ENCODE assay signal across 2 cellular contexts in the genomic region with DNA sequence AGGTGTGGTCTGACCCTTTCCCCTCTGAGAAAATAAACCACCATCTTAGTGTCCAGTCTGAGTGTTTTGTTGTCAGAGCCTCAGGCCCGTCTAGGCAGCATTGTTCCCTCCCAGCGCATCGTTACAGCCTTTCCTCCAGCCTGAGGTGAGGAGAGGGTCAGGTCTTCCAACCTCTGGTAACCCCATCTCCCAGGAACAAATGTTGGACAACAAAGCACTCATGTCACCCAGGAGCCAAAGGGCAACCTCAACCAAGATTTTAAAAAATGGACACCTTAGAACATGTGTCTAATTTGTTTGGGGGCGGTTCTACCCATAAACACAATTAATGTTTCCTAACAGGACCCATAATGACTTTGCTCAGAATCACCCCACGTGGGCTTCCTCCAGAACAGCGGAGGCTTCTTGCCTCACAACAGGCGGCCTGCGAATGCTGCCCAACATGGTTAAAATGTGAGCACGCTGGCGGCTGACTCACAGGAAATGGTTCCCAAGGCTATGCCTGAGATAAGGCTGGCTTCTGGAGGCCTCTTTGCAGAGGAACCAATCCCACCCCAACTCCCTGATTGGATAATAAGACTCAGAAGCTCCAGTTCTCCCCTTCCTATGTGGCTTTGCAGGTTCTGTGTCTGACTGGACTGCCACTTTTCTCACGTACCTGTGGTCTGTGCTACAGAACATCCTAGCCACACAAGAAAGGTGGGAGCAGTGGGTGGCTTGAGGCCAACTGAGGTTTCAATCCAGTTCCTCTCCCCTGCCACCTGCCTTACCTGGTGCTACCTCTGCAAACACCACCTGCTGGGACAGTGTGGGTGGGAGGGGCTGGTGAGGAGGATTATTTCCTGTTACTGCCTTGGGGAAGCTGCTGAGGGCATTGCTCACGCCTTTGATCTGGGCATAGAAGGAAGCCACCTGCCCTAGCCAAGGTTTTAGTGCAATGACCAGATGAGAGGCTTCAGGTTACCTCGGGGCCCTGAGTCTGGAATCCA.
TF ChIP-seq lines count a peak whose summit lies in the region.

No MANE protein-coding gene starts in this region.

TF ChIP-seq in IMR-90, 13 proteins besides CTCF, POLR2A, EP300 and RAD21:
- TF ChIP-seq CEBPB (IDR thresholded peaks at IDR 0.05; ENCODE audit: low read depth, low read length) (0 out of 2 replicates have a peak, but pooled peaks have one; percentile 22), MAZ (IDR thresholded peaks at IDR 0.05; ENCODE audit: borderline replicate concordance, low read depth, low read length) (no peak)
TF ChIP-seq in IMR-90: peak in this region for 1.

TF ChIP-seq in HepG2, 621 proteins besides CTCF, POLR2A, EP300 and RAD21 (continues in another document):
- TF ChIP-seq, protein P1, sequence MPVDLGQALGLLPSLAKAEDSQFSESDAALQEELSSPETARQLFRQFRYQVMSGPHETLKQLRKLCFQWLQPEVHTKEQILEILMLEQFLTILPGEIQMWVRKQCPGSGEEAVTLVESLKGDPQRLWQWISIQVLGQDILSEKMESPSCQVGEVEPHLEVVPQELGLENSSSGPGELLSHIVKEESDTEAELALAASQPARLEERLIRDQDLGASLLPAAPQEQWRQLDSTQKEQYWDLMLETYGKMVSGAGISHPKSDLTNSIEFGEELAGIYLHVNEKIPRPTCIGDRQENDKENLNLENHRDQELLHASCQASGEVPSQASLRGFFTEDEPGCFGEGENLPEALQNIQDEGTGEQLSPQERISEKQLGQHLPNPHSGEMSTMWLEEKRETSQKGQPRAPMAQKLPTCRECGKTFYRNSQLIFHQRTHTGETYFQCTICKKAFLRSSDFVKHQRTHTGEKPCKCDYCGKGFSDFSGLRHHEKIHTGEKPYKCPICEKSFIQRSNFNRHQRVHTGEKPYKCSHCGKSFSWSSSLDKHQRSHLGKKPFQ (CRISPR knock-in tag; IDR thresholded peaks at IDR 0.05; ENCODE audit: insufficient replicate concordance), result peak; percentile 52
- TF ChIP-seq, protein P2, sequence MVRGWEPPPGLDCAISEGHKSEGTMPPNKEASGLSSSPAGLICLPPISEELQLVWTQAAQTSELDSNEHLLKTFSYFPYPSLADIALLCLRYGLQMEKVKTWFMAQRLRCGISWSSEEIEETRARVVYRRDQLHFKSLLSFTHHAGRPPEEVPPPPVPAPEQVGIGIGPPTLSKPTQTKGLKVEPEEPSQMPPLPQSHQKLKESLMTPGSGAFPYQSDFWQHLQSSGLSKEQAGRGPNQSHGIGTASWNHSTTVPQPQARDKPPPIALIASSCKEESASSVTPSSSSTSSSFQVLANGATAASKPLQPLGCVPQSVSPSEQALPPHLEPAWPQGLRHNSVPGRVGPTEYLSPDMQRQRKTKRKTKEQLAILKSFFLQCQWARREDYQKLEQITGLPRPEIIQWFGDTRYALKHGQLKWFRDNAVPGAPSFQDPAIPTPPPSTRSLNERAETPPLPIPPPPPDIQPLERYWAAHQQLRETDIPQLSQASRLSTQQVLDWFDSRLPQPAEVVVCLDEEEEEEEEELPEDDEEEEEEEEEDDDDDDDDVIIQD (CRISPR knock-in tag; IDR thresholded peaks at IDR 0.05; ENCODE audit: low read depth), result 0 out of 2 replicates have a peak, but pooled peaks have one; percentile 17
- no peak for TF ChIP-seq PHB2 (IDR thresholded peaks at IDR 0.05; ENCODE audit: partially characterized antibody)
- TF ChIP-seq GABPB1 (CRISPR knock-in tag; IDR thresholded peaks at IDR 0.05), result peak; percentile 30
- peak; percentile 28; the same call in 1 of the 2 replicates for TF ChIP-seq RARA (CRISPR knock-in tag; IDR thresholded peaks at IDR 0.05)
- TF ChIP-seq SPEN (CRISPR knock-in tag; IDR thresholded peaks at IDR 0.05; ENCODE audit: low read depth), result no peak
- TF ChIP-seq ETV5 (CRISPR knock-in tag; IDR thresholded peaks at IDR 0.05; ENCODE audit: borderline replicate concordance), result peak; percentile 53
- 0 out of 2 replicates have a peak, but pooled peaks have one; percentile 29 for TF ChIP-seq ZNF274 (CRISPR knock-in tag; IDR thresholded peaks at IDR 0.05)
- TF ChIP-seq, protein P3, sequence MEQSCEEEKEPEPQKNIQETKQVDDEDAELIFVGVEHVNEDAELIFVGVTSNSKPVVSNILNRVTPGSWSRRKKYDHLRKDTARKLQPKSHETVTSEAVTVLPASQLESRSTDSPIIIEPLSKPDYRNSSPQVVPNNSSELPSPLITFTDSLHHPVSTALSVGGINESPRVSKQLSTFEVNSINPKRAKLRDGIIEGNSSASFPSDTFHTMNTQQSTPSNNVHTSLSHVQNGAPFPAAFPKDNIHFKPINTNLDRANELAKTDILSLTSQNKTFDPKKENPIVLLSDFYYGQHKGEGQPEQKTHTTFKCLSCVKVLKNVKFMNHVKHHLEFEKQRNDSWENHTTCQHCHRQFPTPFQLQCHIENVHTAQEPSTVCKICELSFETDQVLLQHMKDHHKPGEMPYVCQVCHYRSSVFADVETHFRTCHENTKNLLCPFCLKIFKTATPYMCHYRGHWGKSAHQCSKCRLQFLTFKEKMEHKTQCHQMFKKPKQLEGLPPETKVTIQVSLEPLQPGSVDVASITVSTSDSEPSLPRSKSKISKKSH (CRISPR knock-in tag; IDR thresholded peaks at IDR 0.05; ENCODE audit: borderline replicate concordance), result 0 out of 2 replicates have a peak, but pooled peaks have one; percentile 14
- TF ChIP-seq, protein P4, sequence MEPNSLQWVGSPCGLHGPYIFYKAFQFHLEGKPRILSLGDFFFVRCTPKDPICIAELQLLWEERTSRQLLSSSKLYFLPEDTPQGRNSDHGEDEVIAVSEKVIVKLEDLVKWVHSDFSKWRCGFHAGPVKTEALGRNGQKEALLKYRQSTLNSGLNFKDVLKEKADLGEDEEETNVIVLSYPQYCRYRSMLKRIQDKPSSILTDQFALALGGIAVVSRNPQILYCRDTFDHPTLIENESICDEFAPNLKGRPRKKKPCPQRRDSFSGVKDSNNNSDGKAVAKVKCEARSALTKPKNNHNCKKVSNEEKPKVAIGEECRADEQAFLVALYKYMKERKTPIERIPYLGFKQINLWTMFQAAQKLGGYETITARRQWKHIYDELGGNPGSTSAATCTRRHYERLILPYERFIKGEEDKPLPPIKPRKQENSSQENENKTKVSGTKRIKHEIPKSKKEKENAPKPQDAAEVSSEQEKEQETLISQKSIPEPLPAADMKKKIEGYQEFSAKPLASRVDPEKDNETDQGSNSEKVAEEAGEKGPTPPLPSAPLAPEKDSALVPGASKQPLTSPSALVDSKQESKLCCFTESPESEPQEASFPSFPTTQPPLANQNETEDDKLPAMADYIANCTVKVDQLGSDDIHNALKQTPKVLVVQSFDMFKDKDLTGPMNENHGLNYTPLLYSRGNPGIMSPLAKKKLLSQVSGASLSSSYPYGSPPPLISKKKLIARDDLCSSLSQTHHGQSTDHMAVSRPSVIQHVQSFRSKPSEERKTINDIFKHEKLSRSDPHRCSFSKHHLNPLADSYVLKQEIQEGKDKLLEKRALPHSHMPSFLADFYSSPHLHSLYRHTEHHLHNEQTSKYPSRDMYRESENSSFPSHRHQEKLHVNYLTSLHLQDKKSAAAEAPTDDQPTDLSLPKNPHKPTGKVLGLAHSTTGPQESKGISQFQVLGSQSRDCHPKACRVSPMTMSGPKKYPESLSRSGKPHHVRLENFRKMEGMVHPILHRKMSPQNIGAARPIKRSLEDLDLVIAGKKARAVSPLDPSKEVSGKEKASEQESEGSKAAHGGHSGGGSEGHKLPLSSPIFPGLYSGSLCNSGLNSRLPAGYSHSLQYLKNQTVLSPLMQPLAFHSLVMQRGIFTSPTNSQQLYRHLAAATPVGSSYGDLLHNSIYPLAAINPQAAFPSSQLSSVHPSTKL (CRISPR knock-in tag; IDR thresholded peaks at IDR 0.05), result no peak
- TF ChIP-seq, protein P5, sequence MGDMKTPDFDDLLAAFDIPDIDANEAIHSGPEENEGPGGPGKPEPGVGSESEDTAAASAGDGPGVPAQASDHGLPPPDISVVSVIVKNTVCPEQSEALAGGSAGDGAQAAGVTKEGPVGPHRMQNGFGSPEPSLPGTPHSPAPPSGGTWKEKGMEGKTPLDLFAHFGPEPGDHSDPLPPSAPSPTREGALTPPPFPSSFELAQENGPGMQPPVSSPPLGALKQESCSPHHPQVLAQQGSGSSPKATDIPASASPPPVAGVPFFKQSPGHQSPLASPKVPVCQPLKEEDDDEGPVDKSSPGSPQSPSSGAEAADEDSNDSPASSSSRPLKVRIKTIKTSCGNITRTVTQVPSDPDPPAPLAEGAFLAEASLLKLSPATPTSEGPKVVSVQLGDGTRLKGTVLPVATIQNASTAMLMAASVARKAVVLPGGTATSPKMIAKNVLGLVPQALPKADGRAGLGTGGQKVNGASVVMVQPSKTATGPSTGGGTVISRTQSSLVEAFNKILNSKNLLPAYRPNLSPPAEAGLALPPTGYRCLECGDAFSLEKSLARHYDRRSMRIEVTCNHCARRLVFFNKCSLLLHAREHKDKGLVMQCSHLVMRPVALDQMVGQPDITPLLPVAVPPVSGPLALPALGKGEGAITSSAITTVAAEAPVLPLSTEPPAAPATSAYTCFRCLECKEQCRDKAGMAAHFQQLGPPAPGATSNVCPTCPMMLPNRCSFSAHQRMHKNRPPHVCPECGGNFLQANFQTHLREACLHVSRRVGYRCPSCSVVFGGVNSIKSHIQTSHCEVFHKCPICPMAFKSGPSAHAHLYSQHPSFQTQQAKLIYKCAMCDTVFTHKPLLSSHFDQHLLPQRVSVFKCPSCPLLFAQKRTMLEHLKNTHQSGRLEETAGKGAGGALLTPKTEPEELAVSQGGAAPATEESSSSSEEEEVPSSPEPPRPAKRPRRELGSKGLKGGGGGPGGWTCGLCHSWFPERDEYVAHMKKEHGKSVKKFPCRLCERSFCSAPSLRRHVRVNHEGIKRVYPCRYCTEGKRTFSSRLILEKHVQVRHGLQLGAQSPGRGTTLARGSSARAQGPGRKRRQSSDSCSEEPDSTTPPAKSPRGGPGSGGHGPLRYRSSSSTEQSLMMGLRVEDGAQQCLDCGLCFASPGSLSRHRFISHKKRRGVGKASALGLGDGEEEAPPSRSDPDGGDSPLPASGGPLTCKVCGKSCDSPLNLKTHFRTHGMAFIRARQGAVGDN (CRISPR knock-in tag; IDR thresholded peaks at IDR 0.05), result peak; percentile 68
- peak; percentile 83 for TF ChIP-seq FOSL2 (CRISPR knock-in tag; IDR thresholded peaks at IDR 0.05)
- TF ChIP-seq ZNF605 (CRISPR knock-in tag; IDR thresholded peaks at IDR 0.05), result 0 out of 2 replicates have a peak, but pooled peaks have one; percentile 36
- TF ChIP-seq NR2C2 (CRISPR knock-in tag; IDR thresholded peaks at IDR 0.05; ENCODE audit: borderline replicate concordance), result 0 out of 2 replicates have a peak, but pooled peaks have one; percentile 32
- peak; percentile 30; the same call in 1 of the 2 replicates for TF ChIP-seq ZFY (CRISPR knock-in tag; IDR thresholded peaks at IDR 0.05)
- TF ChIP-seq, protein P6, sequence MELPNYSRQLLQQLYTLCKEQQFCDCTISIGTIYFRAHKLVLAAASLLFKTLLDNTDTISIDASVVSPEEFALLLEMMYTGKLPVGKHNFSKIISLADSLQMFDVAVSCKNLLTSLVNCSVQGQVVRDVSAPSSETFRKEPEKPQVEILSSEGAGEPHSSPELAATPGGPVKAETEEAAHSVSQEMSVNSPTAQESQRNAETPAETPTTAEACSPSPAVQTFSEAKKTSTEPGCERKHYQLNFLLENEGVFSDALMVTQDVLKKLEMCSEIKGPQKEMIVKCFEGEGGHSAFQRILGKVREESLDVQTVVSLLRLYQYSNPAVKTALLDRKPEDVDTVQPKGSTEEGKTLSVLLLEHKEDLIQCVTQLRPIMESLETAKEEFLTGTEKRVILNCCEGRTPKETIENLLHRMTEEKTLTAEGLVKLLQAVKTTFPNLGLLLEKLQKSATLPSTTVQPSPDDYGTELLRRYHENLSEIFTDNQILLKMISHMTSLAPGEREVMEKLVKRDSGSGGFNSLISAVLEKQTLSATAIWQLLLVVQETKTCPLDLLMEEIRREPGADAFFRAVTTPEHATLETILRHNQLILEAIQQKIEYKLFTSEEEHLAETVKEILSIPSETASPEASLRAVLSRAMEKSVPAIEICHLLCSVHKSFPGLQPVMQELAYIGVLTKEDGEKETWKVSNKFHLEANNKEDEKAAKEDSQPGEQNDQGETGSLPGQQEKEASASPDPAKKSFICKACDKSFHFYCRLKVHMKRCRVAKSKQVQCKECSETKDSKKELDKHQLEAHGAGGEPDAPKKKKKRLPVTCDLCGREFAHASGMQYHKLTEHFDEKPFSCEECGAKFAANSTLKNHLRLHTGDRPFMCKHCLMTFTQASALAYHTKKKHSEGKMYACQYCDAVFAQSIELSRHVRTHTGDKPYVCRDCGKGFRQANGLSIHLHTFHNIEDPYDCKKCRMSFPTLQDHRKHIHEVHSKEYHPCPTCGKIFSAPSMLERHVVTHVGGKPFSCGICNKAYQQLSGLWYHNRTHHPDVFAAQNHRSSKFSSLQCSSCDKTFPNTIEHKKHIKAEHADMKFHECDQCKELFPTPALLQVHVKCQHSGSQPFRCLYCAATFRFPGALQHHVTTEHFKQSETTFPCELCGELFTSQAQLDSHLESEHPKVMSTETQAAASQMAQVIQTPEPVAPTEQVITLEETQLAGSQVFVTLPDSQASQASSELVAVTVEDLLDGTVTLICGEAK (IDR thresholded peaks at IDR 0.05), result no peak
- TF ChIP-seq, protein P6 (CRISPR knock-in tag; IDR thresholded peaks at IDR 0.05), result 0 out of 2 replicates have a peak, but pooled peaks have one; percentile 19
- TF ChIP-seq, protein P7, sequence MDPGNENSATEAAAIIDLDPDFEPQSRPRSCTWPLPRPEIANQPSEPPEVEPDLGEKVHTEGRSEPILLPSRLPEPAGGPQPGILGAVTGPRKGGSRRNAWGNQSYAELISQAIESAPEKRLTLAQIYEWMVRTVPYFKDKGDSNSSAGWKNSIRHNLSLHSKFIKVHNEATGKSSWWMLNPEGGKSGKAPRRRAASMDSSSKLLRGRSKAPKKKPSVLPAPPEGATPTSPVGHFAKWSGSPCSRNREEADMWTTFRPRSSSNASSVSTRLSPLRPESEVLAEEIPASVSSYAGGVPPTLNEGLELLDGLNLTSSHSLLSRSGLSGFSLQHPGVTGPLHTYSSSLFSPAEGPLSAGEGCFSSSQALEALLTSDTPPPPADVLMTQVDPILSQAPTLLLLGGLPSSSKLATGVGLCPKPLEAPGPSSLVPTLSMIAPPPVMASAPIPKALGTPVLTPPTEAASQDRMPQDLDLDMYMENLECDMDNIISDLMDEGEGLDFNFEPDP (CRISPR knock-in tag; conservative IDR thresholded peaks at IDR 0.05), result 0 out of 2 replicates have a peak, but pooled peaks have one; percentile 52
